In the genomic region with DNA sequence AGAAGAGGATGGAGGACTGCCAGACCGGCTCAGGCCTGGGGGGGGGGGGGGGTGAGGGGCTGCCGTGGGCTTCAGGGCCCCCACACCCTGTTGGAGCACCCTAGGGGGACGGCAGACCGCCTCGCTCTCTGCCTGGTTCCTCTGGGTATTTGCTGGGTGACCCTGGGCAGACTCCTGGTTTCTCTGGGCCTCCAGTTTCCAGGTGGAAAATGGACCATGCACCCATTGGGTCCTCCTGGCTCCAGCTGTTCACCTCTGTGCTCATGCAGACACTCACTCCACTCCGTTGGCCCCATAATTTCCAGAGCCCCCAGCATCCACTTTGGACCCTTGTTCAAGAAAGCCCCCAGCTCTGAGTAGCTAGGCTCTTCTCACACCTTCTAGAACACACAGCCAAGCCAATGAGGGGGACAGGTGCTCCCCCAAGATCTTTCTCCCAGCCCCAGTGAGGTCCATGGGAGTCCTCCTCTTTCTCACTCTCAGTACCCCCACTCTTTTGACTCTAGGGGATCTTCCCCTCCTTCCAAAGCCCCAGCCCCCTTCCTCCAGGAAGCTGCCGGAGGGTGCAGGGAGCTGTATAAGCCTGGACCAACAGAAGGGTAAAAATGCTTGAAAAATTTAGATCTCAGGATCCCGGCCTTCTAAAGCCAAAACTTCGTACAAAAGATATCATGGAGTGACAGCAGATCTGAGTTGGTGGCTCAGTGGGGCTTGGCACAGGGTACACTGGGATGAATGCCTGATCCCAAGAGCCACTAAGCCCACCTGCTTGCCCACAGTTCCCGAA, we compare ENCODE assay signal across 20 cellular contexts.
A peak's percentile ranks its signal among the peaks of the same experiment; 100 is the strongest.
DNase-seq lines count a peak whose midpoint lies in the region; ATAC-seq, FAIRE-seq and TF ChIP-seq lines count a peak whose summit lies in the region.
"Had no signal": no experiment of that assay in that cellular context is flagged by ENCODE, and none has a peak within 500 bp of the region (broad histone marks: within the 10 kb centered on the region; RNA-seq: fewer than 3 reads in every experiment).

No MANE protein-coding gene starts in this region.

- no peak for FAIRE-seq in H54 (lab: Jason Lieb, UNC)
- FAIRE-seq: frontal cortex, urothelium cell line had no signal

- H3K36me3 ChIP-seq in ES-I3 (ENCODE audit: insufficient read depth, low read length) = no peaks in the 10 kb centered on the region
- H3K36me3 ChIP-seq: SJCRH30 had no signal

- H3K27me3 Mint-ChIP-seq in brain = peaks cover 7% of the 10 kb centered on the region
- peaks cover 70% of the 10 kb centered on the region for H3K27me3 Mint-ChIP-seq in progenitor cell of endocrine pancreas

- peak overlapping the region; percentile 41; the same call in 1 of the 2 replicates for H3K9ac ChIP-seq in ES-I3 (ENCODE audit: low read depth, low read length)

- H3K4me1 ChIP-seq in ES-I3 (ENCODE audit: insufficient read depth, low read length) = no peaks in the 10 kb centered on the region; the same call in 1 of the 2 replicates

- H3K4me1 Mint-ChIP-seq in brain (peaks cover 51% of the 10 kb centered on the region), progenitor cell of endocrine pancreas (ENCODE audit: low read depth) (peaks cover 5% of the 10 kb centered on the region)
- H3K4me1 Mint-ChIP-seq: activated naive CD8-positive, alpha-beta T cell treated with anti-CD3 and anti-CD28 coated beads, Interleukin-2, amount 10 ng/mL, durations not matched to agents 7 days and 5 days had no signal

- H3K4me3 Mint-ChIP-seq in brain = peak overlapping the region in 3 of 5 experiments; percentile 26 to 64 (median 55)
- peak overlapping the region; percentile 17 for H3K4me3 Mint-ChIP-seq in progenitor cell of endocrine pancreas (ENCODE audit: low read depth)
- H3K4me3 Mint-ChIP-seq: activated B cell treated with CpG ODN at 0.5 μM for 24 hours; activated CD8-positive, alpha-beta T cell treated with anti-CD3 and anti-CD28 coated beads, Interleukin-2, amount 10 ng/mL, durations not matched to agents 7 days and 5 days; activated naive CD8-positive, alpha-beta T cell treated with anti-CD3 and anti-CD28 coated beads, Interleukin-2, amount 10 ng/mL, durations not matched to agents 7 days and 5 days; dendritic cell treated with granulocyte-macrophage colony-stimulating factor and Interleukin-4, amounts not matched to agents 40 ng/mL and 50 ng/mL, for 4 days had no signal

- H3K4me3 ChIP-seq in lower leg skin (ENCODE audit: low read depth, poor library complexity, severe bottlenecking) = no peak overlapping the region
- H3K4me3 ChIP-seq: body of pancreas had no signal

- 72 to 73% methylated on average over 7 to 8 of the region's 10 CpGs for WGBS in lower leg skin, 2 donors

- H3K9me3 Mint-ChIP-seq in brain = peaks cover 0 to 11% (median 9%) of the 10 kb centered on the region in 5 experiments
- peaks cover 4% of the 10 kb centered on the region for H3K9me3 Mint-ChIP-seq in progenitor cell of endocrine pancreas (ENCODE audit: low read depth)
- H3K9me3 Mint-ChIP-seq: activated naive CD8-positive, alpha-beta T cell treated with anti-CD3 and anti-CD28 coated beads, Interleukin-2, amount 10 ng/mL, durations not matched to agents 7 days and 5 days; activated T-cell treated with anti-CD3 and anti-CD28 coated beads, Interleukin-2, amount 50 U/mL, for 72 hours; dendritic cell treated with granulocyte-macrophage colony-stimulating factor and Interleukin-4, amounts not matched to agents 40 ng/mL and 50 ng/mL, for 4 days had no signal

- peak overlapping the region in 2 of 5 experiments; percentile 45 to 56 for H3K27ac Mint-ChIP-seq in brain
- H3K27ac Mint-ChIP-seq in progenitor cell of endocrine pancreas = no peak overlapping the region
- H3K27ac Mint-ChIP-seq: activated B cell treated with CpG ODN at 0.5 μM for 24 hours; activated CD8-positive, alpha-beta T cell treated with anti-CD3 and anti-CD28 coated beads, Interleukin-2, amount 10 ng/mL, durations not matched to agents 7 days and 5 days; activated naive CD8-positive, alpha-beta T cell treated with anti-CD3 and anti-CD28 coated beads, Interleukin-2, amount 10 ng/mL, durations not matched to agents 7 days and 5 days; activated T-cell treated with anti-CD3 and anti-CD28 coated beads, Interleukin-2, amount 50 U/mL, for 72 hours; dendritic cell treated with granulocyte-macrophage colony-stimulating factor and Interleukin-4, amounts not matched to agents 40 ng/mL and 50 ng/mL, for 4 days had no signal

- no peak for TF ChIP-seq CTCF in brain (conservative IDR thresholded peaks at IDR 0.05)
- no peak for TF ChIP-seq CTCF in lower leg skin (IDR thresholded peaks at IDR 0.05)
- TF ChIP-seq CTCF in progenitor cell of endocrine pancreas (IDR thresholded peaks at IDR 0.05; ENCODE audit: unreplicated experiment) = no peak

- no peaks in the 10 kb centered on the region for H3K36me3 Mint-ChIP-seq in brain
- no peaks in the 10 kb centered on the region for H3K36me3 Mint-ChIP-seq in progenitor cell of endocrine pancreas (ENCODE audit: insufficient read depth)
- H3K36me3 Mint-ChIP-seq: activated naive CD8-positive, alpha-beta T cell treated with anti-CD3 and anti-CD28 coated beads, Interleukin-2, amount 10 ng/mL, durations not matched to agents 7 days and 5 days had no signal

- DNase-seq in lower leg skin (ENCODE audit: low spot score in 2 of 2) (peak; percentile 8 to 61), progenitor cell of endocrine pancreas (ENCODE audit: low spot score, unreplicated experiment) (no peak), DMS79 treated with DMSO at 0.1 percent for 48 hours (lab: John Stamatoyannopoulos, UW) (no peak), H54 (ENCODE audit: insufficient read length, low spot score) (no peak)
- DNase-seq: activated CD8-positive, alpha-beta T cell treated with anti-CD3 and anti-CD28 coated beads, Interleukin-2, amount 10 ng/mL, durations not matched to agents 7 days and 5 days; activated naive CD8-positive, alpha-beta T cell treated with anti-CD3 and anti-CD28 coated beads, Interleukin-2, amount 10 ng/mL, durations not matched to agents 7 days and 5 days; body of pancreas; left ventricle myocardium superior; NCI-H526 treated with DMSO at 0.1 percent for 48 hours; stimulated activated naive B cell treated with anti-CD40 and anti-IgM and Interleukin-4, amounts not matched to agents 10 μg/mL and 1 μg/mL and 100 μg/mL, for 72 hours; T-helper 2 cell had no signal

- intact Hi-C loops in lower leg skin (cut with DNase I; ENCODE audit: low total_unique reads) = no loop called here

- no peak for ATAC-seq in GM18861 (IDR thresholded peaks at IDR 0.05; ENCODE audit: unreplicated experiment)
- ATAC-seq: activated CD8-positive, alpha-beta T cell treated with anti-CD3 and anti-CD28 coated beads, Interleukin-2, amount 10 ng/mL, durations not matched to agents 7 days and 5 days; activated T-cell treated with anti-CD3 and anti-CD28 coated beads, Interleukin-2, amount 50 U/mL, for 72 hours; body of pancreas; stimulated activated naive B cell treated with anti-CD40 and anti-IgM and Interleukin-4, amounts not matched to agents 10 μg/mL and 1 μg/mL and 100 μg/mL, for 72 hours had no signal

- no peaks in the 10 kb centered on the region for H3K9me3 ChIP-seq in ES-I3 (ENCODE audit: control insufficient read depth, insufficient read depth, low read length)
- H3K9me3 ChIP-seq: body of pancreas, SJCRH30 had no signal

- TF ChIP-seq POLR2A in lower leg skin (IDR thresholded peaks at IDR 0.05) = no peak
- no peak for TF ChIP-seq POLR2A in H54 (IDR thresholded peaks at IDR 0.05; ENCODE audit: low read depth, low read length)

Comparison
In these comparisons a context has a peak if more than half of its experiments do, and no peak if none do; other contexts are left out.
1. DNase-seq: peak in lower leg skin (2 of 2); none in progenitor cell of endocrine pancreas (single experiment), DMS79 treated with DMSO at 0.1 percent for 48 hours (single experiment) and H54 (single experiment).